In the genomic region with DNA sequence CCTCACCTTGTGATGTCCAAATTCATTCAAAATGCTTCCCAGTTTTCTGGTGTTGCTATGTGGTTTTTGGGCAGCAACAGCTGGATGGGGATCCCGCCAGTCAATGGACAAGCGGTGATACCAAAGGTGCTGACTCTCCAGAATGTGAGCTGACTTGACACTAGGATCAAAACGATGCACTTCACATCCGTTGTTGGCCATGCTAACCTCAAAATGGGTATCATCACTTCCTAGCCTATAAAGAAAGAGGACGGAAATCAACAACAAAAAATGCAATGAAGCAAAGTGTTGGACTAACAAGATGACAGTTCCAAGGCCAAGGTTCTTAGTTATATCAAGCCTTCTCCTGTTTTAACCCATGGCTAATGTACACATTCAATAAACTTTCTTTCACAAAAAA, we compare ENCODE assay signal across 15 cellular contexts. TPM values are rescaled to one million over a fixed set of nuclear protein-coding genes. Genes with fewer than 3 reads are reported as not detected.
DNase-seq lines count a peak whose midpoint lies in the region; ATAC-seq, FAIRE-seq and TF ChIP-seq lines count a peak whose summit lies in the region.
"Had no signal": no experiment of that assay in that cellular context is flagged by ENCODE, and none has a peak within 500 bp of the region (broad histone marks: within the 10 kb centered on the region; RNA-seq: fewer than 3 reads in every experiment).

No MANE protein-coding gene starts in this region.

- no peaks in the 10 kb centered on the region for H3K27me3 Mint-ChIP-seq in CD8-positive, alpha-beta T cell (ENCODE audit: low read depth)
- H3K27me3 Mint-ChIP-seq in effector memory CD8-positive, alpha-beta T cell, result peaks cover 21 to 54% of the 10 kb centered on the region in 2 donors

- H3K4me3 Mint-ChIP-seq in CD8-positive, alpha-beta T cell, result peak overlapping the region; percentile 68
- peak overlapping the region; percentile 36 to 43 for H3K4me3 Mint-ChIP-seq in effector memory CD8-positive, alpha-beta T cell
- H3K4me3 Mint-ChIP-seq: CD14-positive monocyte, GM23338, IgD-negative memory B cell had no signal

- intact Hi-C loops in CD8-positive, alpha-beta T cell (cut with DNase I, micrococcal nuclease), result loop anchor here in 1 of 2 experiments (10.0 kb wide), 1 partner anchor 56 kb away; a partner anchor contains a TSS

- no peaks in the 10 kb centered on the region for H3K9me3 ChIP-seq in CD8-positive, alpha-beta T cell (ENCODE audit: low read length)
- H3K9me3 ChIP-seq: A549 had no signal

- H3K9me3 Mint-ChIP-seq in CD8-positive, alpha-beta T cell, result no peaks in the 10 kb centered on the region
- H3K9me3 Mint-ChIP-seq in effector memory CD8-positive, alpha-beta T cell, result no peaks in the 10 kb centered on the region

- peak; percentile 9 for FAIRE-seq in GM18507 (lab: Jason Lieb, UNC)
- FAIRE-seq: A549 had no signal

- POLR2A ChIA-PET in CD8-positive, alpha-beta T cell (lab: Charles Lee), result interaction anchor here (1.4 kb wide), 1 partner anchor 67 kb away, joined by 5 read pairs; no protein-coding TSS in a partner anchor

- TF ChIP-seq CTCF in CD8-positive, alpha-beta T cell (IDR thresholded peaks at IDR 0.05), result no peak

- peaks cover 9% of the 10 kb centered on the region for H3K4me1 ChIP-seq in CD8-positive, alpha-beta T cell (ENCODE audit: insufficient read depth, low read length)
- H3K4me1 ChIP-seq: A549 had no signal

- no peak overlapping the region for H3K4me3 ChIP-seq in CD8-positive, alpha-beta T cell (ENCODE audit: low read depth, low read length)
- H3K4me3 ChIP-seq: A549, GM12878, GM23338 had no signal

- no peaks in the 10 kb centered on the region for H3K27me3 ChIP-seq in CD8-positive, alpha-beta T cell (ENCODE audit: insufficient read depth, low read length)

- H3K4me1 Mint-ChIP-seq in CD8-positive, alpha-beta T cell (ENCODE audit: low read depth), result peaks cover 28% of the 10 kb centered on the region
- H3K4me1 Mint-ChIP-seq in effector memory CD8-positive, alpha-beta T cell (ENCODE audit: low read depth in 2 of 2), result peaks cover 6% of the 10 kb centered on the region in 2 donors

- H3K36me3 Mint-ChIP-seq in CD8-positive, alpha-beta T cell, result no peaks in the 10 kb centered on the region
- H3K36me3 Mint-ChIP-seq in effector memory CD8-positive, alpha-beta T cell (ENCODE audit: insufficient read depth), result no peaks in the 10 kb centered on the region
- H3K36me3 Mint-ChIP-seq: CD14-positive monocyte, IgD-negative memory B cell had no signal

- DNase-seq in CD8-positive, alpha-beta T cell, result no peak
- DNase-seq in GM18507 (ENCODE audit: extremely low spot score, insufficient read length, low read depth) (no peak), OCI-M1 (lab: John Stamatoyannopoulos, UW) (no peak), NOMO-1 treated with dmso at 0.1 percent for 144 hours (lab: John Stamatoyannopoulos, UW; ENCODE audit: unreplicated experiment) (no peak), foreskin melanocyte (no peak)
- no peak for DNase-seq in effector memory CD8-positive, alpha-beta T cell
- DNase-seq: Calu3, DMS79, H7 had no signal

- CTCF ChIA-PET in CD8-positive, alpha-beta T cell (lab: Charles Lee), result no interaction called here

- ATAC-seq in CD8-positive, alpha-beta T cell, result no peak
- ATAC-seq in effector memory CD8-positive, alpha-beta T cell (replicated peaks), result peak; percentile 62
- ATAC-seq: A549, GM12878, GM23338 had no signal

- H3K27ac Mint-ChIP-seq in CD8-positive, alpha-beta T cell, result peak overlapping the region; percentile 77
- H3K27ac Mint-ChIP-seq in effector memory CD8-positive, alpha-beta T cell, result no peak overlapping the region
- H3K27ac Mint-ChIP-seq: CD14-positive monocyte, GM23338, IgD-negative memory B cell had no signal

- no peak overlapping the region for H3K27ac ChIP-seq in CD8-positive, alpha-beta T cell (ENCODE audit: low read depth, low read length)
- H3K27ac ChIP-seq: A549 had no signal

- H3K36me3 ChIP-seq in CD8-positive, alpha-beta T cell (ENCODE audit: insufficient read depth, low read length), result no peaks in the 10 kb centered on the region

RNA-seq across cellular contexts. Expression of a gene that starts 59.2 kb away (rescaled TPM):
- total RNA-seq in CD8-positive, alpha-beta T cell, result under 1 TPM in 1 of 2 experiments, not detected in 1; 0.33 TPM
- total RNA-seq: Calu3, GM12878, HT1080 had no signal
